ENCODE assay signal across 1 cellular context in genomic region chr17:19346351-19347255, GRCh38.
A peak's percentile ranks its signal among the peaks of the same experiment; 100 is the strongest.
TF ChIP-seq lines count a peak whose summit lies in the region.

No MANE protein-coding gene starts in this region.

TF ChIP-seq in GM12878, 131 proteins besides CTCF, POLR2A, EP300 and RAD21:
- TF ChIP-seq GABPA (IDR thresholded peaks at IDR 0.05; ENCODE audit: low read depth) = no peak
- peak in 1 of 2 experiments; percentile 16; a peak in 1 of 4 replicates for TF ChIP-seq BHLHE40 (IDR thresholded peaks at IDR 0.05; ENCODE audit: borderline replicate concordance in 1 of 2, low read depth in 2 of 2, low read length in 1 of 2)
- no peak for TF ChIP-seq JUND (IDR thresholded peaks at IDR 0.05; ENCODE audit: low read depth, low read length)
- no peak for TF ChIP-seq PRDM15 (CRISPR knock-in tag; IDR thresholded peaks at IDR 0.05)
- TF ChIP-seq NFIC (IDR thresholded peaks at IDR 0.05; ENCODE audit: low read depth, low read length) = no peak
- TF ChIP-seq MEF2B (IDR thresholded peaks at IDR 0.05; ENCODE audit: partially characterized antibody, poor library complexity, severe bottlenecking) = peak; percentile 85
- no peak for TF ChIP-seq WRNIP1 (IDR thresholded peaks at IDR 0.05; ENCODE audit: borderline replicate concordance, low read depth, low read length)
- no peak for TF ChIP-seq BRCA1 (IDR thresholded peaks at IDR 0.05; ENCODE audit: low read depth, low read length)
- TF ChIP-seq ZSCAN29 (IDR thresholded peaks at IDR 0.05) = no peak
- TF ChIP-seq SREBF1 (IDR thresholded peaks at IDR 0.05; ENCODE audit: low read length) = no peak
- no peak for TF ChIP-seq SMAD1 (IDR thresholded peaks at IDR 0.05; ENCODE audit: low read depth, partially characterized antibody)
TF ChIP-seq in GM12878: peak in this region for 2.
